In the genomic region with DNA sequence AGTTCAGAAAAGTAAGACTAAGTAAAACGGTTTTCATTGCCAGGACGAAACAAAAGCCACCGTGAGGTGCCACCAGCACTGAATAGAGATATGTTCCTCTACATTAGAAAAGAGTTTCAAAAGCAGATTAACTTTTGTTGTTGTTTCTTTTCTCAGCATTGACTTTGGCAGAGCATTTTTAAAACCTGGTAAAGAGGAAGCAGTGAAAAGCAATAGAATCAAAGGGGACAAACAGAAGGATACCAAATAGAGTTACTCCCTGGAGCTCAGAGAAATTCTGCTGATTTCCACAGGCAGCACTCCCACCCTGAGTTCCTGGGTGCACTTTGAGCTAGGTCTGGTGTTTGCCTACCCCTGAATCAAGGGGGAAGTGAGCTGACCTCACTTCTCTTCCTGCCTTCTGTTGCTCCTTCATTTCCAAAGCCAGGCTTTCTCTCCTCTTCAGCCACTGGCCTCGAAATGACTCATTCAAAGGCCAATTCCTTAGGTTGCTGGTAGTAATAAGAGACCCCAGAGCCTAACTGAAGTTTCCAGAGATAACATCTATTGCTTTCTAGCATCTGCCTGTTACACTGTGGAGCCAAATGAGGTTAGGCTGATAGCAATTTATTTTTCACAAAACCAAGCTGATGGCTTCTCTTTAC, we compare ENCODE assay signal across 1 cellular context.
A peak's percentile ranks its signal among the peaks of the same experiment; 100 is the strongest.
TF ChIP-seq lines count a peak whose summit lies in the region.

No MANE protein-coding gene starts in this region.

TF ChIP-seq in endothelial cell of umbilical vein, 7 proteins besides CTCF, POLR2A, EP300 and RAD21:
- TF ChIP-seq POLR2AphosphoS5 (IDR thresholded peaks at IDR 0.05; ENCODE audit: insufficient read depth, low read depth, low read length): no peak
- TF ChIP-seq, protein P1, sequence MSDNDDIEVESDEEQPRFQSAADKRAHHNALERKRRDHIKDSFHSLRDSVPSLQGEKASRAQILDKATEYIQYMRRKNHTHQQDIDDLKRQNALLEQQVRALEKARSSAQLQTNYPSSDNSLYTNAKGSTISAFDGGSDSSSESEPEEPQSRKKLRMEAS (IDR thresholded peaks at IDR 0.05; ENCODE audit: insufficient read depth, insufficient read length): no peak
- TF ChIP-seq GATA2 (IDR thresholded peaks at IDR 0.05; ENCODE audit: insufficient read depth, insufficient read length, low read depth, low read length): peak; percentile 74
- TF ChIP-seq FOS (IDR thresholded peaks at IDR 0.05; ENCODE audit: borderline replicate concordance, insufficient read depth, low read length): peak; percentile 64
- no peak for TF ChIP-seq MYC (IDR thresholded peaks at IDR 0.05; ENCODE audit: low read depth, low read length)
- TF ChIP-seq EZH2 (IDR thresholded peaks at IDR 0.05; ENCODE audit: borderline replicate concordance, low read depth, low read length, severe bottlenecking): no peak
- TF ChIP-seq JUN (IDR thresholded peaks at IDR 0.05; ENCODE audit: borderline replicate concordance, insufficient read depth, insufficient read length, low read depth): no peak
